25 cellular contexts compared by ENCODE assay signal in genomic region chr7:1750541-1751021, GRCh38.
DNase-seq lines count a peak whose midpoint lies in the region; TF ChIP-seq lines count a peak whose summit lies in the region.
"Had no signal": no experiment of that assay in that cellular context is flagged by ENCODE, and none has a peak within 500 bp of the region (broad histone marks: within the 10 kb centered on the region; RNA-seq: fewer than 3 reads in every experiment).

No MANE protein-coding gene starts in this region.

- peak overlapping the region in 8 of 11 experiments; percentile 5 to 56 (median 36); a peak in 13 of 22 replicates for H3K4me2 ChIP-seq in BLaER1 treated with 17β-estradiol and CSF1 and Interleukin-3, amounts not matched to agents 10 nM and 100 nM
- no peak overlapping the region for H3K4me2 ChIP-seq in mesenchymal stem cell (ENCODE audit: low read length, poor library complexity, severe bottlenecking)
- H3K4me2 ChIP-seq: A549, GM23338 had no signal

- H3K27me3 ChIP-seq in BLaER1 treated with 17β-estradiol and CSF1 and Interleukin-3, amounts not matched to agents 10 nM and 100 nM, result peaks cover 34 to 47% (median 37%) of the 10 kb centered on the region in 11 experiments
- H3K27me3 ChIP-seq in NT2/D1 (ENCODE audit: insufficient read depth, insufficient read length) (peaks cover 26% of the 10 kb centered on the region), left ventricle myocardium inferior (ENCODE audit: low read depth) (peaks cover 22% of the 10 kb centered on the region), spleen (replicated peaks in 1 of 7) (peaks cover 0 to 20% (median 0%) of the 10 kb centered on the region in 7 donors), mesenchymal stem cell (ENCODE audit: control insufficient read depth in 1 of 2, insufficient read depth in 1 of 2, low read length in 2 of 2) (peaks cover 36 to 61% of the 10 kb centered on the region in 2 experiments)
- H3K27me3 ChIP-seq: MG63 had no signal

- DNase-seq in NT2/D1 (ENCODE audit: low read depth, low spot score) (no peak), left ventricle myocardium inferior (peak; percentile 10), spleen (peak; percentile 68), mesenchymal stem cell (no peak), iPS-NIHi11 (ENCODE audit: low spot score) (no peak)
- DNase-seq in activated naive CD8-positive, alpha-beta T cell treated with anti-CD3 and anti-CD28 coated beads for 36 hours, result no peak
- DNase-seq: AML-193, DMS 273 treated with DMSO at 0.1 percent for 48 hours, DMS79, EL, GDM1, KG1, NCI-H2029 treated with DMSO at 0.1 percent for 48 hours, NCI-H526 treated with DMSO at 0.1 percent for 48 hours, RPMI8226, SIG-M5 had no signal

- H3K18ac ChIP-seq in mesenchymal stem cell (ENCODE audit: low read depth in 1 of 2, low read length in 2 of 2), result no peak overlapping the region

- H2BK5ac ChIP-seq in mesenchymal stem cell (ENCODE audit: low read depth, low read length, poor library complexity, severe bottlenecking), result no peak overlapping the region

- no peak overlapping the region for H4K8ac ChIP-seq in mesenchymal stem cell (ENCODE audit: low read length)

- no peak overlapping the region for H3K4me3 Mint-ChIP-seq in activated naive CD8-positive, alpha-beta T cell treated with anti-CD3 and anti-CD28 coated beads for 36 hours
- H3K4me3 Mint-ChIP-seq: GM23338 had no signal

- H4K20me1 ChIP-seq in BLaER1 treated with 17β-estradiol and CSF1 and Interleukin-3, amounts not matched to agents 10 nM and 100 nM, result peaks cover 0 to 31% (median 0%) of the 10 kb centered on the region in 11 experiments; a peak in 3 of 22 replicates

- peaks cover 0 to 62% (median 41%) of the 10 kb centered on the region in 10 experiments; a peak in 18 of 20 replicates for H3K4me1 ChIP-seq in BLaER1 treated with 17β-estradiol and CSF1 and Interleukin-3, amounts not matched to agents 10 nM and 100 nM
- peaks cover 17% of the 10 kb centered on the region for H3K4me1 ChIP-seq in NT2/D1 (ENCODE audit: insufficient read depth, insufficient read length)
- H3K4me1 ChIP-seq in left ventricle myocardium inferior, result peaks cover 27% of the 10 kb centered on the region
- peaks cover 0 to 17% (median 3%) of the 10 kb centered on the region in 6 donors for H3K4me1 ChIP-seq in spleen
- H3K4me1 ChIP-seq in mesenchymal stem cell (ENCODE audit: control insufficient read depth, insufficient read depth, low read depth, low read length), result peaks cover 2% of the 10 kb centered on the region
- H3K4me1 ChIP-seq: HAP-1 had no signal

- H3K4me1 Mint-ChIP-seq in activated naive CD8-positive, alpha-beta T cell treated with anti-CD3 and anti-CD28 coated beads for 36 hours, result peaks cover 10% of the 10 kb centered on the region

- H3K14ac ChIP-seq in mesenchymal stem cell (ENCODE audit: low read length in 2 of 2), result no peak overlapping the region

- no peak overlapping the region for H3K27ac ChIP-seq in BLaER1 treated with 17β-estradiol and CSF1 and Interleukin-3, amounts not matched to agents 10 nM and 100 nM
- H3K27ac ChIP-seq in left ventricle myocardium inferior (replicated peaks) (peak overlapping the region; percentile 82), spleen (no peak overlapping the region), mesenchymal stem cell (ENCODE audit: low read length, poor library complexity, severe bottlenecking) (no peak overlapping the region)
- H3K27ac ChIP-seq: A549, C4-2B, SK-N-MC had no signal

- H3K9me3 Mint-ChIP-seq in activated naive CD8-positive, alpha-beta T cell treated with anti-CD3 and anti-CD28 coated beads for 36 hours, result no peaks in the 10 kb centered on the region
- H3K9me3 Mint-ChIP-seq: CD8-positive, alpha-beta memory T cell; GM23338 had no signal

- H4K91ac ChIP-seq in mesenchymal stem cell (ENCODE audit: low read length), result no peak overlapping the region

- intact Hi-C loops in left ventricle myocardium inferior (cut with micrococcal nuclease), result no loop called here
- intact Hi-C loops in spleen (cut with DNase I; ENCODE audit: low total_unique reads), result no loop called here

- H3K9me3 ChIP-seq in BLaER1 treated with 17β-estradiol and CSF1 and Interleukin-3, amounts not matched to agents 10 nM and 100 nM (replicated peaks in 1 of 11), result no peaks in the 10 kb centered on the region
- H3K9me3 ChIP-seq in NT2/D1 (ENCODE audit: insufficient read depth, low read length), result no peaks in the 10 kb centered on the region
- H3K9me3 ChIP-seq in left ventricle myocardium inferior (replicated peaks), result no peaks in the 10 kb centered on the region
- no peaks in the 10 kb centered on the region for H3K9me3 ChIP-seq in spleen
- H3K9me3 ChIP-seq in mesenchymal stem cell (ENCODE audit: control insufficient read depth, low read length), result no peaks in the 10 kb centered on the region
- H3K9me3 ChIP-seq: A549, HAP-1, MG63 had no signal

- H2AK5ac ChIP-seq in mesenchymal stem cell (ENCODE audit: low read length, severe bottlenecking), result no peak overlapping the region

- no peaks in the 10 kb centered on the region for H3K27me3 Mint-ChIP-seq in activated naive CD8-positive, alpha-beta T cell treated with anti-CD3 and anti-CD28 coated beads for 36 hours

- no peak overlapping the region for H3K4ac ChIP-seq in mesenchymal stem cell (ENCODE audit: low read depth in 1 of 2, low read length in 2 of 2)

- no peak for TF ChIP-seq POLR2A in spleen (IDR thresholded peaks at IDR 0.05)

- 83 to 89% (median 88%) methylated on average over 16 to 23 of the region's 23 CpGs for WGBS in spleen, 5 donors
- WGBS in mesenchymal stem cell, result 88% methylated on average over 23 of the region's 23 CpGs

- peaks cover 0 to 6% (median 0%) of the 10 kb centered on the region in 11 experiments; a peak in 1 of 22 replicates for H3K36me3 ChIP-seq in BLaER1 treated with 17β-estradiol and CSF1 and Interleukin-3, amounts not matched to agents 10 nM and 100 nM
- H3K36me3 ChIP-seq in NT2/D1 (ENCODE audit: insufficient read depth, insufficient read length, low read length) (peaks cover 13% of the 10 kb centered on the region), left ventricle myocardium inferior (peaks cover 5% of the 10 kb centered on the region), spleen (peaks cover 0 to 3% (median 0%) of the 10 kb centered on the region in 6 donors), mesenchymal stem cell (ENCODE audit: control insufficient read depth in 1 of 2, insufficient read depth in 2 of 2, low read depth in 1 of 2, low read length in 2 of 2) (no peaks in the 10 kb centered on the region)
- H3K36me3 ChIP-seq: HAP-1, MG63 had no signal

- no peak overlapping the region for H3K4me3 ChIP-seq in BLaER1 treated with 17β-estradiol and CSF1 and Interleukin-3, amounts not matched to agents 10 nM and 100 nM
- H3K4me3 ChIP-seq in NT2/D1 (ENCODE audit: insufficient read length, low read depth), result no peak overlapping the region
- no peak overlapping the region for H3K4me3 ChIP-seq in left ventricle myocardium inferior
- H3K4me3 ChIP-seq in spleen, result no peak overlapping the region
- H3K4me3 ChIP-seq in mesenchymal stem cell (ENCODE audit: insufficient read depth in 1 of 2, low read depth in 1 of 2, low read length in 2 of 2), result no peak overlapping the region
- H3K4me3 ChIP-seq: A549, GM12878, GM23338, HAP-1, MG63, SK-N-MC had no signal

- H3K27ac Mint-ChIP-seq in activated naive CD8-positive, alpha-beta T cell treated with anti-CD3 and anti-CD28 coated beads for 36 hours, result no peak overlapping the region
- H3K27ac Mint-ChIP-seq: CD8-positive, alpha-beta memory T cell; GM23338 had no signal

- no peak overlapping the region for H2BK15ac ChIP-seq in mesenchymal stem cell (ENCODE audit: low read depth, poor library complexity, severe bottlenecking)

- H3K79me1 ChIP-seq in mesenchymal stem cell (replicated peaks; ENCODE audit: low read length, poor library complexity, severe bottlenecking), result no peaks in the 10 kb centered on the region

- no peak overlapping the region for H2BK120ac ChIP-seq in mesenchymal stem cell (ENCODE audit: low read depth, low read length)

- H3K9ac ChIP-seq in BLaER1 treated with 17β-estradiol and CSF1 and Interleukin-3, amounts not matched to agents 10 nM and 100 nM, result no peak overlapping the region
- H3K9ac ChIP-seq in NT2/D1 (ENCODE audit: insufficient read length, low read depth) (peak overlapping the region; percentile 61), mesenchymal stem cell (ENCODE audit: low read length) (no peak overlapping the region)

- TF ChIP-seq CTCF in left ventricle myocardium inferior (IDR thresholded peaks at IDR 0.05; ENCODE audit: borderline replicate concordance), result no peak
- TF ChIP-seq CTCF in spleen (IDR thresholded peaks at IDR 0.05 in 8 of 11, conservative IDR thresholded peaks at IDR 0.05 in 3 of 11), result no peak

- no peak overlapping the region for H2BK12ac ChIP-seq in mesenchymal stem cell (ENCODE audit: low read length in 2 of 2)

- H3K23ac ChIP-seq in mesenchymal stem cell (ENCODE audit: low read length in 2 of 2), result no peak overlapping the region

- no peak overlapping the region for H2AFZ ChIP-seq in mesenchymal stem cell (ENCODE audit: low read depth, low read length)
- H2AFZ ChIP-seq: GM23338 had no signal

- no peaks in the 10 kb centered on the region for H3K36me3 Mint-ChIP-seq in activated naive CD8-positive, alpha-beta T cell treated with anti-CD3 and anti-CD28 coated beads for 36 hours

Comparison
In these comparisons a context has a peak if more than half of its experiments do, and no peak if none do; other contexts are left out.
1. DNase-seq: peak in left ventricle myocardium inferior (single experiment) and spleen (single experiment); none in NT2/D1 (single experiment), mesenchymal stem cell (single experiment), iPS-NIHi11 (single experiment) and activated naive CD8-positive, alpha-beta T cell treated with anti-CD3 and anti-CD28 coated beads for 36 hours (single experiment).